In the genomic region with DNA sequence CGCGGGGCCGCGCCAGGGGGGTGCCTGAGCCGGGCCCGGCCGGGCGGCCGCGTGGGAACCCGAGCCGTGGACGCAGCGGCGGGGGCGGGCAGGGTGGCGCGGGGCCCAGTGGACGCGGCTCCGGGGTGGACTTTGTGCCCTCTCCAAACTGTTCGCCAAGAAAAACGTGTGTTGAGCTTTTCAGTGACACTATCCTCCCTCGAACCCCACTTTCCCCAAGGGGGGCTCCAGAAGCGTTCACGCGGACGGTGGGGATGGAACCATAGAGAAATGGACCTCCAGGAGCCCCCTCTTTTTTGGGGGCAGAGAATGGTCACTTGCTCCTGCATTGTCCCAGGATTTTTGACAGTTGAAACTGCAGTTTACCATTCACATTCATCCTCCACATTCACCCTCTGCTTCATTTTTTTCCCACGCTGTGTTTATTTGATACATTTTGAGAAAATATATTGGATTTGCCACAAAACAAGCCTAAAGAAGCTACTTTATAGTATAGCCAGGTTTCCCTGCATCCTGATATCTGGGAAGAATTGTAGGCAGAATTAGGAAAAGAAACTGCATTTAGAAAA, we compare ENCODE assay signal across 1 cellular context.
TF ChIP-seq lines count a peak whose summit lies in the region.

No MANE protein-coding gene starts in this region.

TF ChIP-seq in GM12878, 131 proteins besides CTCF, POLR2A, EP300 and RAD21 (continues in another document):
- TF ChIP-seq NBN (IDR thresholded peaks at IDR 0.05) = no peak
- no peak for TF ChIP-seq RFX5 (IDR thresholded peaks at IDR 0.05; ENCODE audit: low read depth, low read length)
- TF ChIP-seq SREBF2 (IDR thresholded peaks at IDR 0.05; ENCODE audit: low read length) = no peak
- TF ChIP-seq NR2C1 (IDR thresholded peaks at IDR 0.05) = no peak
- TF ChIP-seq GATAD2B (conservative IDR thresholded peaks at IDR 0.05; ENCODE audit: low read depth) = peak; percentile 57; the same call in 1 of the 2 replicates
- no peak for TF ChIP-seq ZNF274 (IDR thresholded peaks at IDR 0.05; ENCODE audit: insufficient read depth, insufficient read length)
- TF ChIP-seq TAF1 (IDR thresholded peaks at IDR 0.05; ENCODE audit: borderline replicate concordance, low read depth, low read length) = no peak
- TF ChIP-seq POLR2AphosphoS5 (IDR thresholded peaks at IDR 0.05; ENCODE audit: low read length) = peak; percentile 91
- TF ChIP-seq FOXK2 (IDR thresholded peaks at IDR 0.05) = no peak
- no peak for TF ChIP-seq ATF3 (IDR thresholded peaks at IDR 0.05; ENCODE audit: borderline replicate concordance, extremely low read depth, low read depth, low read length)
- no peak for TF ChIP-seq ZNF217 (IDR thresholded peaks at IDR 0.05)
- no peak for TF ChIP-seq RCOR1 (conservative IDR thresholded peaks at IDR 0.05; ENCODE audit: low read depth, low read length)
- TF ChIP-seq, protein P1, sequence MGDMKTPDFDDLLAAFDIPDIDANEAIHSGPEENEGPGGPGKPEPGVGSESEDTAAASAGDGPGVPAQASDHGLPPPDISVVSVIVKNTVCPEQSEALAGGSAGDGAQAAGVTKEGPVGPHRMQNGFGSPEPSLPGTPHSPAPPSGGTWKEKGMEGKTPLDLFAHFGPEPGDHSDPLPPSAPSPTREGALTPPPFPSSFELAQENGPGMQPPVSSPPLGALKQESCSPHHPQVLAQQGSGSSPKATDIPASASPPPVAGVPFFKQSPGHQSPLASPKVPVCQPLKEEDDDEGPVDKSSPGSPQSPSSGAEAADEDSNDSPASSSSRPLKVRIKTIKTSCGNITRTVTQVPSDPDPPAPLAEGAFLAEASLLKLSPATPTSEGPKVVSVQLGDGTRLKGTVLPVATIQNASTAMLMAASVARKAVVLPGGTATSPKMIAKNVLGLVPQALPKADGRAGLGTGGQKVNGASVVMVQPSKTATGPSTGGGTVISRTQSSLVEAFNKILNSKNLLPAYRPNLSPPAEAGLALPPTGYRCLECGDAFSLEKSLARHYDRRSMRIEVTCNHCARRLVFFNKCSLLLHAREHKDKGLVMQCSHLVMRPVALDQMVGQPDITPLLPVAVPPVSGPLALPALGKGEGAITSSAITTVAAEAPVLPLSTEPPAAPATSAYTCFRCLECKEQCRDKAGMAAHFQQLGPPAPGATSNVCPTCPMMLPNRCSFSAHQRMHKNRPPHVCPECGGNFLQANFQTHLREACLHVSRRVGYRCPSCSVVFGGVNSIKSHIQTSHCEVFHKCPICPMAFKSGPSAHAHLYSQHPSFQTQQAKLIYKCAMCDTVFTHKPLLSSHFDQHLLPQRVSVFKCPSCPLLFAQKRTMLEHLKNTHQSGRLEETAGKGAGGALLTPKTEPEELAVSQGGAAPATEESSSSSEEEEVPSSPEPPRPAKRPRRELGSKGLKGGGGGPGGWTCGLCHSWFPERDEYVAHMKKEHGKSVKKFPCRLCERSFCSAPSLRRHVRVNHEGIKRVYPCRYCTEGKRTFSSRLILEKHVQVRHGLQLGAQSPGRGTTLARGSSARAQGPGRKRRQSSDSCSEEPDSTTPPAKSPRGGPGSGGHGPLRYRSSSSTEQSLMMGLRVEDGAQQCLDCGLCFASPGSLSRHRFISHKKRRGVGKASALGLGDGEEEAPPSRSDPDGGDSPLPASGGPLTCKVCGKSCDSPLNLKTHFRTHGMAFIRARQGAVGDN (IDR thresholded peaks at IDR 0.05) = 0 out of 2 replicates have a peak, but pooled peaks have one; percentile 8
- TF ChIP-seq WRNIP1 (IDR thresholded peaks at IDR 0.05; ENCODE audit: borderline replicate concordance, low read depth, low read length) = no peak
- TF ChIP-seq SREBF1 (IDR thresholded peaks at IDR 0.05; ENCODE audit: low read length) = no peak
- no peak for TF ChIP-seq SUPT20H (IDR thresholded peaks at IDR 0.05; ENCODE audit: borderline replicate concordance, control insufficient read depth, low read depth, low read length)
- TF ChIP-seq KAT2A (conservative IDR thresholded peaks at IDR 0.05; ENCODE audit: control insufficient read depth, low read depth, low read length) = no peak
- no peak for TF ChIP-seq NRF1 (conservative IDR thresholded peaks at IDR 0.05; ENCODE audit: low read depth, low read length)
- TF ChIP-seq USF1 (IDR thresholded peaks at IDR 0.05; ENCODE audit: borderline replicate concordance, extremely low read length, insufficient read depth, low read depth, low read length) = no peak
- TF ChIP-seq, protein P2, sequence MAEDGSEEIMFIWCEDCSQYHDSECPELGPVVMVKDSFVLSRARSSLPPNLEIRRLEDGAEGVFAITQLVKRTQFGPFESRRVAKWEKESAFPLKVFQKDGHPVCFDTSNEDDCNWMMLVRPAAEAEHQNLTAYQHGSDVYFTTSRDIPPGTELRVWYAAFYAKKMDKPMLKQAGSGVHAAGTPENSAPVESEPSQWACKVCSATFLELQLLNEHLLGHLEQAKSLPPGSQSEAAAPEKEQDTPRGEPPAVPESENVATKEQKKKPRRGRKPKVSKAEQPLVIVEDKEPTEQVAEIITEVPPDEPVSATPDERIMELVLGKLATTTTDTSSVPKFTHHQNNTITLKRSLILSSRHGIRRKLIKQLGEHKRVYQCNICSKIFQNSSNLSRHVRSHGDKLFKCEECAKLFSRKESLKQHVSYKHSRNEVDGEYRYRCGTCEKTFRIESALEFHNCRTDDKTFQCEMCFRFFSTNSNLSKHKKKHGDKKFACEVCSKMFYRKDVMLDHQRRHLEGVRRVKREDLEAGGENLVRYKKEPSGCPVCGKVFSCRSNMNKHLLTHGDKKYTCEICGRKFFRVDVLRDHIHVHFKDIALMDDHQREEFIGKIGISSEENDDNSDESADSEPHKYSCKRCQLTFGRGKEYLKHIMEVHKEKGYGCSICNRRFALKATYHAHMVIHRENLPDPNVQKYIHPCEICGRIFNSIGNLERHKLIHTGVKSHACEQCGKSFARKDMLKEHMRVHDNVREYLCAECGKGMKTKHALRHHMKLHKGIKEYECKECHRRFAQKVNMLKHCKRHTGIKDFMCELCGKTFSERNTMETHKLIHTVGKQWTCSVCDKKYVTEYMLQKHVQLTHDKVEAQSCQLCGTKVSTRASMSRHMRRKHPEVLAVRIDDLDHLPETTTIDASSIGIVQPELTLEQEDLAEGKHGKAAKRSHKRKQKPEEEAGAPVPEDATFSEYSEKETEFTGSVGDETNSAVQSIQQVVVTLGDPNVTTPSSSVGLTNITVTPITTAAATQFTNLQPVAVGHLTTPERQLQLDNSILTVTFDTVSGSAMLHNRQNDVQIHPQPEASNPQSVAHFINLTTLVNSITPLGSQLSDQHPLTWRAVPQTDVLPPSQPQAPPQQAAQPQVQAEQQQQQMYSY (CRISPR knock-in tag; IDR thresholded peaks at IDR 0.05) = no peak
- TF ChIP-seq LARP7 (IDR thresholded peaks at IDR 0.05) = peak; percentile 78
- TF ChIP-seq YBX1 (IDR thresholded peaks at IDR 0.05) = no peak
- TF ChIP-seq MXI1 (IDR thresholded peaks at IDR 0.05; ENCODE audit: low read depth, low read length) = 0 out of 2 replicates have a peak, but pooled peaks have one; percentile 0
- 0 out of 2 replicates have a peak, but pooled peaks have one; percentile 20 for TF ChIP-seq ZBED1 (IDR thresholded peaks at IDR 0.05; ENCODE audit: borderline replicate concordance)
- TF ChIP-seq POU2F2 (IDR thresholded peaks at IDR 0.05; ENCODE audit: borderline replicate concordance, low read depth, low read length) = peak; percentile 56; the same call in 1 of the 3 replicates
- peak; percentile 28; the same call in 1 of the 2 replicates for TF ChIP-seq ZNF207 (IDR thresholded peaks at IDR 0.05; ENCODE audit: borderline replicate concordance)
- no peak for TF ChIP-seq MTA3 (IDR thresholded peaks at IDR 0.05; ENCODE audit: borderline replicate concordance, low read length)
- no peak for TF ChIP-seq RELA (IDR thresholded peaks at IDR 0.05; ENCODE audit: borderline replicate concordance, partially characterized antibody)
- TF ChIP-seq ASH2L (IDR thresholded peaks at IDR 0.05; ENCODE audit: borderline replicate concordance, low read depth) = no peak
- TF ChIP-seq PKNOX1 (IDR thresholded peaks at IDR 0.05) = no peak
- peak; percentile 21; the same call in 1 of the 2 replicates for TF ChIP-seq IKZF1 (conservative IDR thresholded peaks at IDR 0.05)
- TF ChIP-seq MTA2 (IDR thresholded peaks at IDR 0.05; ENCODE audit: low read depth) = no peak
- no peak for TF ChIP-seq SP1 (IDR thresholded peaks at IDR 0.05; ENCODE audit: low read depth, low read length)
- no peak for TF ChIP-seq BMI1 (IDR thresholded peaks at IDR 0.05; ENCODE audit: borderline replicate concordance)
- no peak for TF ChIP-seq MYB (IDR thresholded peaks at IDR 0.05; ENCODE audit: borderline replicate concordance, low read depth, low read length)
- no peak for TF ChIP-seq MEF2A (IDR thresholded peaks at IDR 0.05; ENCODE audit: insufficient read depth, low read depth, low read length)
- no peak for TF ChIP-seq SMAD5 (IDR thresholded peaks at IDR 0.05; ENCODE audit: low read depth)
- TF ChIP-seq IRF3 (IDR thresholded peaks at IDR 0.05) = no peak
- TF ChIP-seq POLR2AphosphoS2 (IDR thresholded peaks at IDR 0.05; ENCODE audit: low read depth, low read length) = peak; percentile 28; the same call in 1 of the 2 replicates
- TF ChIP-seq CHD4 (IDR thresholded peaks at IDR 0.05) = no peak
- no peak for TF ChIP-seq SMARCA5 (IDR thresholded peaks at IDR 0.05)
- no peak for TF ChIP-seq CEBPB (IDR thresholded peaks at IDR 0.05; ENCODE audit: borderline replicate concordance in 1 of 2, low read depth in 2 of 2, low read length in 2 of 2)
- TF ChIP-seq, protein P3, sequence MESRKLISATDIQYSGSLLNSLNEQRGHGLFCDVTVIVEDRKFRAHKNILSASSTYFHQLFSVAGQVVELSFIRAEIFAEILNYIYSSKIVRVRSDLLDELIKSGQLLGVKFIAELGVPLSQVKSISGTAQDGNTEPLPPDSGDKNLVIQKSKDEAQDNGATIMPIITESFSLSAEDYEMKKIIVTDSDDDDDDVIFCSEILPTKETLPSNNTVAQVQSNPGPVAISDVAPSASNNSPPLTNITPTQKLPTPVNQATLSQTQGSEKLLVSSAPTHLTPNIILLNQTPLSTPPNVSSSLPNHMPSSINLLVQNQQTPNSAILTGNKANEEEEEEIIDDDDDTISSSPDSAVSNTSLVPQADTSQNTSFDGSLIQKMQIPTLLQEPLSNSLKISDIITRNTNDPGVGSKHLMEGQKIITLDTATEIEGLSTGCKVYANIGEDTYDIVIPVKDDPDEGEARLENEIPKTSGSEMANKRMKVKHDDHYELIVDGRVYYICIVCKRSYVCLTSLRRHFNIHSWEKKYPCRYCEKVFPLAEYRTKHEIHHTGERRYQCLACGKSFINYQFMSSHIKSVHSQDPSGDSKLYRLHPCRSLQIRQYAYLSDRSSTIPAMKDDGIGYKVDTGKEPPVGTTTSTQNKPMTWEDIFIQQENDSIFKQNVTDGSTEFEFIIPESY (IDR thresholded peaks at IDR 0.05) = no peak
- no peak for TF ChIP-seq PAX5 (IDR thresholded peaks at IDR 0.05; ENCODE audit: borderline replicate concordance, low read depth, low read length)
- no peak for TF ChIP-seq ZBTB11 (CRISPR knock-in tag; IDR thresholded peaks at IDR 0.05)
- TF ChIP-seq SPI1 (IDR thresholded peaks at IDR 0.05; ENCODE audit: borderline replicate concordance, insufficient read depth, low read depth, low read length) = no peak
